19 cellular contexts compared by ENCODE assay signal in genomic region chr7:120955577-120956149, GRCh38. TPM values are rescaled to one million over a fixed set of nuclear protein-coding genes. Genes with fewer than 3 reads are reported as not detected.
DNase-seq lines count a peak whose midpoint lies in the region; ATAC-seq lines count a peak whose summit lies in the region.
"Had no signal": no experiment of that assay in that cellular context is flagged by ENCODE, and none has a peak within 500 bp of the region (broad histone marks: within the 10 kb centered on the region; RNA-seq: fewer than 3 reads in every experiment).

No MANE protein-coding gene starts in this region.

- peak; percentile 57 for ATAC-seq in HG02610 (IDR thresholded peaks at IDR 0.05; ENCODE audit: unreplicated experiment)
- peak; percentile 56 for ATAC-seq in HG03378 (IDR thresholded peaks at IDR 0.05; ENCODE audit: unreplicated experiment)
- no peak for ATAC-seq in HG02870 (IDR thresholded peaks at IDR 0.05; ENCODE audit: unreplicated experiment)
- no peak for ATAC-seq in GM21515 (IDR thresholded peaks at IDR 0.05; ENCODE audit: unreplicated experiment)
- ATAC-seq: left cardiac atrium had no signal

- H3K9me3 Mint-ChIP-seq in activated naive CD4-positive, alpha-beta T cell treated with anti-CD3 and anti-CD28 coated beads for 36 hours: no peaks in the 10 kb centered on the region
- no peaks in the 10 kb centered on the region for H3K9me3 Mint-ChIP-seq in activated naive CD4-positive, alpha-beta T cell treated with anti-CD3 and anti-CD28 coated beads, Interleukin-2, amount 10 ng/mL, durations not matched to agents 7 days and 5 days
- H3K9me3 Mint-ChIP-seq: activated B cell treated with CpG ODN at 0.5 μM for 24 hours; stimulated activated naive CD8-positive, alpha-beta T cell treated with anti-CD3 and anti-CD28 coated beads, Interleukin-15, Interleukin-2, amounts not matched to agents 100 ng/mL and 50 ng/mL, for 24 hours had no signal

- intact Hi-C loops in activated naive CD4-positive, alpha-beta T cell treated with anti-CD3 and anti-CD28 coated beads for 36 hours (cut with micrococcal nuclease): no loop called here

- H3K4me3 Mint-ChIP-seq in activated naive CD4-positive, alpha-beta T cell treated with anti-CD3 and anti-CD28 coated beads for 36 hours: no peak overlapping the region
- no peak overlapping the region for H3K4me3 Mint-ChIP-seq in activated naive CD4-positive, alpha-beta T cell treated with anti-CD3 and anti-CD28 coated beads, Interleukin-2, amount 10 ng/mL, durations not matched to agents 7 days and 5 days
- H3K4me3 Mint-ChIP-seq: activated B cell treated with CpG ODN at 0.5 μM for 24 hours; stimulated activated naive CD8-positive, alpha-beta T cell treated with anti-CD3 and anti-CD28 coated beads, Interleukin-15, Interleukin-2, amounts not matched to agents 100 ng/mL and 50 ng/mL, for 24 hours had no signal

- no peaks in the 10 kb centered on the region for H3K27me3 Mint-ChIP-seq in activated naive CD4-positive, alpha-beta T cell treated with anti-CD3 and anti-CD28 coated beads for 36 hours (ENCODE audit: low read depth)
- H3K27me3 Mint-ChIP-seq in activated naive CD4-positive, alpha-beta T cell treated with anti-CD3 and anti-CD28 coated beads, Interleukin-2, amount 10 ng/mL, durations not matched to agents 7 days and 5 days: peaks cover under 1% of the 10 kb centered on the region
- H3K27me3 Mint-ChIP-seq: activated B cell treated with CpG ODN at 0.5 μM for 24 hours; stimulated activated naive CD8-positive, alpha-beta T cell treated with anti-CD3 and anti-CD28 coated beads, Interleukin-15, Interleukin-2, amounts not matched to agents 100 ng/mL and 50 ng/mL, for 24 hours had no signal

- no peak for DNase-seq in activated naive CD4-positive, alpha-beta T cell treated with anti-CD3 and anti-CD28 coated beads for 36 hours
- no peak for DNase-seq in activated naive CD4-positive, alpha-beta T cell treated with anti-CD3 and anti-CD28 coated beads, Interleukin-2, amount 10 ng/mL, durations not matched to agents 7 days and 5 days
- DNase-seq in SW480 (ENCODE audit: low spot score): no peak
- DNase-seq in COR-L47 (lab: John Stamatoyannopoulos, UW): no peak
- DNase-seq: ACHN, activated B cell treated with CpG ODN at 0.5 μM for 24 hours, aorta, erythroblast, left cardiac atrium, NCI-H2081, NCI-H82, RPMI8226, SW 1271, uterus had no signal

- H3K36me3 Mint-ChIP-seq in activated naive CD4-positive, alpha-beta T cell treated with anti-CD3 and anti-CD28 coated beads for 36 hours (ENCODE audit: low read depth): peaks cover 34% of the 10 kb centered on the region
- peaks cover 46% of the 10 kb centered on the region for H3K36me3 Mint-ChIP-seq in activated naive CD4-positive, alpha-beta T cell treated with anti-CD3 and anti-CD28 coated beads, Interleukin-2, amount 10 ng/mL, durations not matched to agents 7 days and 5 days

- H3K4me1 Mint-ChIP-seq in activated naive CD4-positive, alpha-beta T cell treated with anti-CD3 and anti-CD28 coated beads for 36 hours (ENCODE audit: low read depth): peaks cover 17% of the 10 kb centered on the region
- H3K4me1 Mint-ChIP-seq in activated naive CD4-positive, alpha-beta T cell treated with anti-CD3 and anti-CD28 coated beads, Interleukin-2, amount 10 ng/mL, durations not matched to agents 7 days and 5 days: peaks cover 18% of the 10 kb centered on the region

- CTCF ChIA-PET in activated naive CD4-positive, alpha-beta T cell treated with anti-CD3 and anti-CD28 coated beads for 36 hours (lab: Charles Lee): interaction anchor here (1.0 kb wide), 1 partner anchor 30 kb away, joined by 3 read pairs; no protein-coding TSS in a partner anchor
- CTCF ChIA-PET in activated naive CD4-positive, alpha-beta T cell treated with anti-CD3 and anti-CD28 coated beads, Interleukin-2, amount 10 ng/mL, durations not matched to agents 7 days and 5 days (lab: Charles Lee): no interaction called here

- peak overlapping the region; percentile 41 for H3K27ac Mint-ChIP-seq in activated naive CD4-positive, alpha-beta T cell treated with anti-CD3 and anti-CD28 coated beads for 36 hours
- H3K27ac Mint-ChIP-seq in activated naive CD4-positive, alpha-beta T cell treated with anti-CD3 and anti-CD28 coated beads, Interleukin-2, amount 10 ng/mL, durations not matched to agents 7 days and 5 days: no peak overlapping the region
- H3K27ac Mint-ChIP-seq: activated B cell treated with CpG ODN at 0.5 μM for 24 hours had no signal

RNA-seq across cellular contexts. Expression of gene ING3, which starts 5.1 kb away (rescaled TPM):
- total RNA-seq in activated naive CD4-positive, alpha-beta T cell treated with anti-CD3 and anti-CD28 coated beads for 36 hours: 10 to 100 TPM; 25.0 to 26.7 TPM

RNA-seq across cellular contexts. Expression of gene CPED1, which starts 32.8 kb away (rescaled TPM):
- not detected for total RNA-seq in activated naive CD4-positive, alpha-beta T cell treated with anti-CD3 and anti-CD28 coated beads for 36 hours

Comparison
In these comparisons a context has a peak if more than half of its experiments do, and no peak if none do; other contexts are left out.
1. ATAC-seq: peak in HG02610 (single experiment) and HG03378 (single experiment); none in HG02870 (single experiment) and GM21515 (single experiment).